In the genomic region with DNA sequence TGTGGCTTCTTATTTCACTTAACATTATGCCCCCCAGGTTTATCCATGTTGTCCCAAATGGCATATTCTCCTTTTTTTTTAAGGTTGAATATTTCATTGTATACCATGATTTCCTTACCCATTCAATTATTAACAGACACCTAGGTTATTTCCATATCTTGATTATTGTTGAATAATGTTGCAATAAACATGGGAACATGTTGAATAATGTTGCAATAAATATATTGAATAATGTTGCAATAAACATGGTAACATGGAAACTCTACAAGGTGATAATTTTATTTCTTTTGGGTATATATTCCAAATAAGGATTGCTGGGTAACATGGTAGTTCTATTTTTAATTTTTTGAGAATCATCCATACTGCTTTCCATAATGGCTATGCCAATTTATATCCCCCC, we compare ENCODE assay signal across 1 cellular context.
TF ChIP-seq lines count a peak whose summit lies in the region.

No MANE protein-coding gene starts in this region.

TF ChIP-seq in HepG2, 621 proteins besides CTCF, POLR2A, EP300 and RAD21 (continued from another document):
- TF ChIP-seq, protein P1, sequence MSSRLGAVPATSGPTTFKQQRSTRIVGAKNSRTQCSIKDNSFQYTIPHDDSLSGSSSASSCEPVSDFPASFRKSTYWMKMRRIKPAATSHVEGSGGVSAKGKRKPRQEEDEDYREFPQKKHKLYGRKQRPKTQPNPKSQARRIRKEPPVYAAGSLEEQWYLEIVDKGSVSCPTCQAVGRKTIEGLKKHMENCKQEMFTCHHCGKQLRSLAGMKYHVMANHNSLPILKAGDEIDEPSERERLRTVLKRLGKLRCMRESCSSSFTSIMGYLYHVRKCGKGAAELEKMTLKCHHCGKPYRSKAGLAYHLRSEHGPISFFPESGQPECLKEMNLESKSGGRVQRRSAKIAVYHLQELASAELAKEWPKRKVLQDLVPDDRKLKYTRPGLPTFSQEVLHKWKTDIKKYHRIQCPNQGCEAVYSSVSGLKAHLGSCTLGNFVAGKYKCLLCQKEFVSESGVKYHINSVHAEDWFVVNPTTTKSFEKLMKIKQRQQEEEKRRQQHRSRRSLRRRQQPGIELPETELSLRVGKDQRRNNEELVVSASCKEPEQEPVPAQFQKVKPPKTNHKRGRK (CRISPR knock-in tag; IDR thresholded peaks at IDR 0.05) = no peak
- TF ChIP-seq ZNF615 (CRISPR knock-in tag; IDR thresholded peaks at IDR 0.05; ENCODE audit: borderline replicate concordance) (no peak), SETDB1 (CRISPR knock-in tag; IDR thresholded peaks at IDR 0.05; ENCODE audit: borderline replicate concordance) (no peak), HMGA1 (CRISPR knock-in tag; conservative IDR thresholded peaks at IDR 0.05) (no peak)
